In genomic region chr15:38625886-38626285, GRCh38 we compare ENCODE assay signal across 28 cellular contexts.
"Had no signal": no experiment of that assay in that cellular context is flagged by ENCODE, and none has a peak within 500 bp of the region (broad histone marks: within the 10 kb centered on the region; RNA-seq: fewer than 3 reads in every experiment).

No MANE protein-coding gene starts in this region.

- H3K27me3 ChIP-seq: esophagus muscularis mucosa, heart left ventricle, right lobe of liver, transverse colon had no signal

- H3K9me3 Mint-ChIP-seq: activated naive CD4-positive, alpha-beta T cell treated with anti-CD3 and anti-CD28 coated beads for 36 hours; activated T-helper 1 cell treated with anti-CD3 and anti-CD28 coated beads, Interleukin-12 subunit alpha, Interleukin-12 subunit beta, Interleukin-2, Interleukin-4 antibody, amounts not matched to agents 30 ng/mL and 10 ng/mL and 1 ng/mL, durations not matched to agents 14 hours and 24 hours and 36 hours; immature natural killer cell; neural crest cell; T-helper 2 cell treated with Interferon-gamma antibody and Interleukin-4, amounts not matched to agents 5 μg/mL and 100 μg/mL, for 36 hours had no signal

- H3K27ac ChIP-seq: brain microvascular endothelial cell, esophagus muscularis mucosa, foreskin keratinocyte, lower lobe of right lung, right lobe of liver, transverse colon, VCaP had no signal

- H3K27me3 Mint-ChIP-seq: activated naive CD8-positive, alpha-beta T cell treated with anti-CD3 and anti-CD28 coated beads for 36 hours had no signal

- H3K9me3 ChIP-seq: esophagus muscularis mucosa, heart left ventricle, lower lobe of right lung, mucosa of descending colon, right lobe of liver, transverse colon had no signal

- H3K27ac Mint-ChIP-seq: activated naive CD4-positive, alpha-beta T cell treated with anti-CD3 and anti-CD28 coated beads for 36 hours; activated naive CD8-positive, alpha-beta T cell treated with anti-CD3 and anti-CD28 coated beads for 36 hours; T-helper 2 cell treated with Interferon-gamma antibody and Interleukin-4, amounts not matched to agents 5 μg/mL and 100 μg/mL, for 36 hours had no signal

- H3K4me3 Mint-ChIP-seq: activated naive CD4-positive, alpha-beta T cell treated with anti-CD3 and anti-CD28 coated beads for 36 hours; activated naive CD8-positive, alpha-beta T cell treated with anti-CD3 and anti-CD28 coated beads for 36 hours; immature natural killer cell; neural crest cell had no signal

- H3K36me3 Mint-ChIP-seq: immature natural killer cell had no signal

- H3K36me3 ChIP-seq: brain microvascular endothelial cell, esophagus muscularis mucosa, heart left ventricle, lower lobe of right lung, right lobe of liver, transverse colon had no signal

- ATAC-seq: foreskin keratinocyte, lower lobe of right lung, mucosa of descending colon, SK-N-SH treated with all-trans-retinoic acid at 6 μM for 48 hours had no signal

- FAIRE-seq: astrocyte, TTC549 had no signal

- H3K4me1 ChIP-seq: foreskin keratinocyte, right lobe of liver had no signal

- DNase-seq: activated CD4-positive, alpha-beta T cell treated with anti-CD3 and anti-CD28 coated beads for 4 hours; activated CD4-positive, alpha-beta T cell treated with anti-CD3 and anti-CD28 coated beads, Interleukin-2, amount 50 U/mL, for 4 hours; activated effector memory CD4-positive, alpha-beta T cell treated with anti-CD3 and anti-CD28 coated beads, Interleukin-2, amount 50 U/mL, for 16 hours; activated naive CD4-positive, alpha-beta T cell treated with anti-CD3 and anti-CD28 coated beads for 36 hours; activated naive CD8-positive, alpha-beta T cell treated with anti-CD3 and anti-CD28 coated beads for 36 hours; activated T-cell treated with anti-CD3 and anti-CD28 coated beads for 4 hours; amniotic stem cell; brain microvascular endothelial cell; central memory CD4-positive, alpha-beta T cell; dermis blood vessel endothelial cell; effector CD4-positive, alpha-beta T cell; foreskin keratinocyte; heart left ventricle; immature natural killer cell; lower lobe of right lung; mucosa of descending colon; right lobe of liver; stimulated activated CD4-positive, alpha-beta T cell treated with anti-CD3 and anti-CD28 coated beads, Interleukin-2, amount 100 ng/mL, for 48 hours; stimulated activated naive CD4-positive, alpha-beta T cell treated with Interleukin-2 at 50 U/mL for 16 hours; transverse colon had no signal

- H3K4me3 ChIP-seq: esophagus muscularis mucosa, heart left ventricle, lower lobe of right lung, mucosa of descending colon, right lobe of liver, transverse colon had no signal
